ENCODE assay signal across 1 cellular context in genomic region chr13:20995245-20995829, GRCh38.
TF ChIP-seq lines count a peak whose summit lies in the region.

No MANE protein-coding gene starts in this region.

TF ChIP-seq in A549, 52 proteins besides CTCF, POLR2A, EP300 and RAD21 (continued from another document):
- TF ChIP-seq RARB (CRISPR knock-in tag; IDR thresholded peaks at IDR 0.05) = no peak
- TF ChIP-seq JUN (IDR thresholded peaks at IDR 0.05) = no peak
- TF ChIP-seq USF2 (IDR thresholded peaks at IDR 0.05) = no peak
- TF ChIP-seq MAX (IDR thresholded peaks at IDR 0.05) = no peak
- no peak for TF ChIP-seq HOXB13 (CRISPR knock-in tag; IDR thresholded peaks at IDR 0.05; ENCODE audit: low read depth)
- TF ChIP-seq EHMT2 (IDR thresholded peaks at IDR 0.05; ENCODE audit: low read depth) = no peak
- TF ChIP-seq KDM5A (IDR thresholded peaks at IDR 0.05) = no peak
- no peak for TF ChIP-seq RNF2 (IDR thresholded peaks at IDR 0.05; ENCODE audit: borderline replicate concordance, low read depth)
- no peak for TF ChIP-seq MAZ (IDR thresholded peaks at IDR 0.05; ENCODE audit: borderline replicate concordance, low read depth, low read length)
- no peak for TF ChIP-seq FOSL2 (IDR thresholded peaks at IDR 0.05)
- TF ChIP-seq FOSL2 (CRISPR knock-in tag; IDR thresholded peaks at IDR 0.05) = no peak
- no peak for TF ChIP-seq POLR2AphosphoS2 (conservative IDR thresholded peaks at IDR 0.05; ENCODE audit: low read length)
- TF ChIP-seq PHF8 (IDR thresholded peaks at IDR 0.05; ENCODE audit: borderline replicate concordance, low read depth) = no peak
